In genomic region chrX:70176938-70177533, GRCh38 we compare ENCODE assay signal across 12 cellular contexts.
DNase-seq lines count a peak whose midpoint lies in the region; ATAC-seq lines count a peak whose summit lies in the region.
"Had no signal": no experiment of that assay in that cellular context is flagged by ENCODE, and none has a peak within 500 bp of the region (broad histone marks: within the 10 kb centered on the region; RNA-seq: fewer than 3 reads in every experiment).

Gene DGAT2L6, plus strand, starts transcription at chrX:70177483. Its CDS starts 100 bp downstream, at chrX:70177583.

- DNase-seq in ELF-1 (ENCODE audit: low read depth, low spot score): peak; percentile 29
- peak; percentile 65 for DNase-seq in NCI-H82 treated with DMSO at 0.1 percent for 48 hours (lab: John Stamatoyannopoulos, UW; ENCODE audit: unreplicated experiment)
- DNase-seq in DMS79 (lab: John Stamatoyannopoulos, UW): no peak
- DNase-seq in anterior cingulate cortex (lab: John Stamatoyannopoulos, UW): no peak
- DNase-seq: activated CD4-positive, alpha-beta T cell treated with anti-CD3 and anti-CD28 coated beads, Interleukin-2, amount 50 U/mL, for 4 hours; COR-L47; kidney glomerular epithelial cell; pancreas had no signal

- ATAC-seq in GM19372 (IDR thresholded peaks at IDR 0.05; ENCODE audit: low read depth, unreplicated experiment) (peak; percentile 58), HG03095 (IDR thresholded peaks at IDR 0.05; ENCODE audit: unreplicated experiment) (peak; percentile 69), HG02852 (IDR thresholded peaks at IDR 0.05; ENCODE audit: unreplicated experiment) (no peak), HG03039 (IDR thresholded peaks at IDR 0.05; ENCODE audit: unreplicated experiment) (no peak)
- ATAC-seq: pancreas had no signal

Comparison
In these comparisons a context has a peak if more than half of its experiments do, and no peak if none do; other contexts are left out.
1. DNase-seq: peak in ELF-1 (single experiment) and NCI-H82 treated with DMSO at 0.1 percent for 48 hours (single experiment); none in DMS79 (single experiment) and anterior cingulate cortex (0 of 58).
2. ATAC-seq: peak in GM19372 (single experiment) and HG03095 (single experiment); none in HG02852 (single experiment) and HG03039 (single experiment).